In genomic region chr12:46174919-46175318, GRCh38 we compare ENCODE assay signal across 27 cellular contexts.
"Had no signal": no experiment of that assay in that cellular context is flagged by ENCODE, and none has a peak within 500 bp of the region (broad histone marks: within the 10 kb centered on the region; RNA-seq: fewer than 3 reads in every experiment).

No MANE protein-coding gene starts in this region.

- H3K4me3 Mint-ChIP-seq: activated CD4-positive, alpha-beta T cell treated with anti-CD3 and anti-CD28 coated beads for 36 hours; activated CD8-positive, alpha-beta T cell treated with anti-CD3 and anti-CD28 coated beads, Interleukin-2, amount 10 ng/mL, durations not matched to agents 7 days and 5 days; activated naive CD8-positive, alpha-beta T cell; activated T-cell treated with anti-CD3 and anti-CD28 coated beads, Interleukin-2, amount 50 U/mL, for 72 hours; immature natural killer cell; natural killer cell treated with Interleukin-12 subunit alpha and Interleukin-12 subunit beta and Interleukin-15 and Interleukin-18, amount 100 ng/mL, for 72 hours had no signal

- H3K27ac ChIP-seq: body of pancreas, esophagus muscularis mucosa, foreskin keratinocyte, heart left ventricle, right lobe of liver, stomach, thyroid gland, upper lobe of left lung, vagina had no signal

- H3K4me3 ChIP-seq: body of pancreas, esophagus muscularis mucosa, heart left ventricle, right lobe of liver, stomach, thyroid gland, upper lobe of left lung, vagina had no signal

- H3K9me3 Mint-ChIP-seq: immature natural killer cell; natural killer cell treated with Interleukin-12 subunit alpha and Interleukin-12 subunit beta and Interleukin-15 and Interleukin-18, amount 100 ng/mL, for 72 hours had no signal

- DNase-seq: activated CD4-positive, alpha-beta T cell treated with anti-CD3 and anti-CD28 coated beads for 36 hours; activated CD4-positive, CD25-positive, alpha-beta regulatory T cell; activated CD8-positive, alpha-beta T cell treated with anti-CD3 and anti-CD28 coated beads, Interleukin-2, amount 10 ng/mL, durations not matched to agents 7 days and 5 days; activated naive CD4-positive, alpha-beta T cell treated with Interleukin-2 at 50 U/mL for 16 hours; activated T-cell treated with anti-CD3 and anti-CD28 coated beads for 4 hours; activated T-cell treated with anti-CD3 and anti-CD28 coated beads, Interleukin-2, amount 50 U/mL, for 72 hours; aorta; body of pancreas; dermis blood vessel endothelial cell; effector CD4-positive, alpha-beta T cell; foreskin keratinocyte; heart left ventricle; hypothalamus; immature natural killer cell; kidney; mesendoderm; right lobe of liver; stimulated activated CD4-positive, alpha-beta T cell treated with anti-CD3 and anti-CD28 coated beads, Interleukin-4, amount 100 ng/mL, for 1 hour; stomach; T1000; thyroid gland; upper lobe of left lung had no signal

- ATAC-seq: activated CD4-positive, alpha-beta T cell treated with anti-CD3 and anti-CD28 coated beads for 36 hours; activated CD8-positive, alpha-beta T cell treated with anti-CD3 and anti-CD28 coated beads, Interleukin-2, amount 10 ng/mL, durations not matched to agents 7 days and 5 days; activated T-cell treated with anti-CD3 and anti-CD28 coated beads, Interleukin-2, amount 50 U/mL, for 72 hours; body of pancreas; foreskin keratinocyte; heart left ventricle; natural killer cell treated with Interleukin-12 subunit alpha and Interleukin-12 subunit beta and Interleukin-15 and Interleukin-18, amount 100 ng/mL, for 72 hours; right lobe of liver had no signal

- H3K4me1 ChIP-seq: body of pancreas, esophagus muscularis mucosa, foreskin keratinocyte, right lobe of liver, stomach, thyroid gland, upper lobe of left lung, vagina had no signal

- FAIRE-seq: colon, kidney had no signal

- H3K9me3 ChIP-seq: body of pancreas, esophagus muscularis mucosa, heart left ventricle, right lobe of liver, stomach, thyroid gland, upper lobe of left lung, vagina had no signal

- H3K27me3 ChIP-seq: body of pancreas, esophagus muscularis mucosa, foreskin keratinocyte, heart left ventricle, right lobe of liver, stomach, thyroid gland, upper lobe of left lung, vagina had no signal

- H3K36me3 ChIP-seq: esophagus muscularis mucosa, heart left ventricle, right lobe of liver, stomach, thyroid gland, upper lobe of left lung, vagina had no signal

- H3K27me3 Mint-ChIP-seq: activated CD4-positive, alpha-beta T cell treated with anti-CD3 and anti-CD28 coated beads for 36 hours; activated naive CD8-positive, alpha-beta T cell; natural killer cell treated with Interleukin-12 subunit alpha and Interleukin-12 subunit beta and Interleukin-15 and Interleukin-18, amount 100 ng/mL, for 72 hours had no signal

- H3K27ac Mint-ChIP-seq: activated CD4-positive, alpha-beta T cell treated with anti-CD3 and anti-CD28 coated beads for 36 hours; activated CD8-positive, alpha-beta T cell treated with anti-CD3 and anti-CD28 coated beads, Interleukin-2, amount 10 ng/mL, durations not matched to agents 7 days and 5 days; activated naive CD8-positive, alpha-beta T cell had no signal

- H3K36me3 Mint-ChIP-seq: natural killer cell treated with Interleukin-12 subunit alpha and Interleukin-12 subunit beta and Interleukin-15 and Interleukin-18, amount 100 ng/mL, for 72 hours had no signal
